9 cellular contexts compared by ENCODE assay signal in genomic region chr18:45755936-45756335, GRCh38. TPM values are rescaled to one million over a fixed set of nuclear protein-coding genes. Genes with fewer than 3 reads are reported as not detected.
A peak's percentile ranks its signal among the peaks of the same experiment; 100 is the strongest.
DNase-seq lines count a peak whose midpoint lies in the region; ATAC-seq and TF ChIP-seq lines count a peak whose summit lies in the region.
"Had no signal": no experiment of that assay in that cellular context is flagged by ENCODE, and none has a peak within 500 bp of the region (broad histone marks: within the 10 kb centered on the region; RNA-seq: fewer than 3 reads in every experiment).

No MANE protein-coding gene starts in this region.

- DNase-seq in G401 (ENCODE audit: low spot score), result peak; percentile 8
- peak; percentile 44 for DNase-seq in fibroblast of the conjunctiva (ENCODE audit: low read depth)
- no peak for DNase-seq in psoas muscle
- DNase-seq in NCI-H524 treated with DMSO at 0.1 percent for 48 hours (lab: John Stamatoyannopoulos, UW), result no peak
- DNase-seq in activated CD4-positive, alpha-beta T cell treated with anti-CD3 and anti-CD28 coated beads, Interleukin-2, amount 50 U/mL, for 4 hours, result no peak
- DNase-seq in inferior parietal cortex (ENCODE audit: extremely low spot score), result no peak

- H3K27ac ChIP-seq in psoas muscle, result no peak overlapping the region

- TF ChIP-seq CTCF in psoas muscle (IDR thresholded peaks at IDR 0.05), result no peak

- H3K36me3 ChIP-seq in psoas muscle (ENCODE audit: insufficient read depth in 1 of 2, low read depth in 1 of 2), result no peaks in the 10 kb centered on the region

- no peaks in the 10 kb centered on the region for H3K9me3 ChIP-seq in psoas muscle

- H3K4me3 ChIP-seq in psoas muscle, result no peak overlapping the region
- H3K4me3 ChIP-seq: GM23338 had no signal

- H3K4me1 ChIP-seq in psoas muscle, result peaks cover 8% of the 10 kb centered on the region

- intact Hi-C loops in psoas muscle (cut with DNase I), result no loop called here

- ATAC-seq in psoas muscle, result peak; percentile 28 to 76 (median 58)
- ATAC-seq in GM19395 (IDR thresholded peaks at IDR 0.05; ENCODE audit: unreplicated experiment), result no peak
- ATAC-seq: GM23338 had no signal

- 5 to 14% (median 11%) methylated on average over 3 of the region's 3 CpGs for WGBS in psoas muscle, 3 donors

- no peaks in the 10 kb centered on the region for H3K27me3 ChIP-seq in psoas muscle (ENCODE audit: insufficient read depth in 3 of 3, low read length in 2 of 3)

- in situ Hi-C loops in G401 (cut with HindIII; ENCODE audit: low sequenced_read_pairs), result no loop called here

TF ChIP-seq in PFSK-1, 5 proteins besides CTCF, POLR2A, EP300 and RAD21:
- TF ChIP-seq POLR2AphosphoS5 (IDR thresholded peaks at IDR 0.05; ENCODE audit: low read depth, low read length) (0 out of 2 replicates have a peak, but pooled peaks have one; percentile 35), TAF1 (IDR thresholded peaks at IDR 0.05; ENCODE audit: borderline replicate concordance, insufficient read depth, low read length) (no peak)
- TF ChIP-seq, protein P1, sequence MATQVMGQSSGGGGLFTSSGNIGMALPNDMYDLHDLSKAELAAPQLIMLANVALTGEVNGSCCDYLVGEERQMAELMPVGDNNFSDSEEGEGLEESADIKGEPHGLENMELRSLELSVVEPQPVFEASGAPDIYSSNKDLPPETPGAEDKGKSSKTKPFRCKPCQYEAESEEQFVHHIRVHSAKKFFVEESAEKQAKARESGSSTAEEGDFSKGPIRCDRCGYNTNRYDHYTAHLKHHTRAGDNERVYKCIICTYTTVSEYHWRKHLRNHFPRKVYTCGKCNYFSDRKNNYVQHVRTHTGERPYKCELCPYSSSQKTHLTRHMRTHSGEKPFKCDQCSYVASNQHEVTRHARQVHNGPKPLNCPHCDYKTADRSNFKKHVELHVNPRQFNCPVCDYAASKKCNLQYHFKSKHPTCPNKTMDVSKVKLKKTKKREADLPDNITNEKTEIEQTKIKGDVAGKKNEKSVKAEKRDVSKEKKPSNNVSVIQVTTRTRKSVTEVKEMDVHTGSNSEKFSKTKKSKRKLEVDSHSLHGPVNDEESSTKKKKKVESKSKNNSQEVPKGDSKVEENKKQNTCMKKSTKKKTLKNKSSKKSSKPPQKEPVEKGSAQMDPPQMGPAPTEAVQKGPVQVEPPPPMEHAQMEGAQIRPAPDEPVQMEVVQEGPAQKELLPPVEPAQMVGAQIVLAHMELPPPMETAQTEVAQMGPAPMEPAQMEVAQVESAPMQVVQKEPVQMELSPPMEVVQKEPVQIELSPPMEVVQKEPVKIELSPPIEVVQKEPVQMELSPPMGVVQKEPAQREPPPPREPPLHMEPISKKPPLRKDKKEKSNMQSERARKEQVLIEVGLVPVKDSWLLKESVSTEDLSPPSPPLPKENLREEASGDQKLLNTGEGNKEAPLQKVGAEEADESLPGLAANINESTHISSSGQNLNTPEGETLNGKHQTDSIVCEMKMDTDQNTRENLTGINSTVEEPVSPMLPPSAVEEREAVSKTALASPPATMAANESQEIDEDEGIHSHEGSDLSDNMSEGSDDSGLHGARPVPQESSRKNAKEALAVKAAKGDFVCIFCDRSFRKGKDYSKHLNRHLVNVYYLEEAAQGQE (IDR thresholded peaks at IDR 0.05; ENCODE audit: insufficient read depth in 1 of 2, low read depth in 2 of 2, low read length in 2 of 2), result peak in 1 of 2 experiments; percentile 79; a peak in 2 of 4 replicates

RNA-seq across cellular contexts. Expression of gene SLC14A1, which starts 32.0 kb away (rescaled TPM):
- not detected in 2 replicates for total RNA-seq in G401 (2014; rRNA removed; shearing (Covaris generic))
- polyA plus RNA-seq in PFSK-1 (2012; ENCODE audit: insufficient read length, low read depth), result not detected
- 10 to 100 TPM in 1 of 4 donors, 1 to 10 TPM in 3; 1.5 to 10.9 (median 6.7) TPM for total RNA-seq in psoas muscle
- 1 to 10 TPM; 1.3 to 8.2 (median 2.6) TPM for polyA plus RNA-seq in psoas muscle

Comparison
In these comparisons a context has a peak if more than half of its experiments do, and no peak if none do; other contexts are left out.
1. DNase-seq: peak in G401 (single experiment) and fibroblast of the conjunctiva (single experiment); none in psoas muscle (0 of 2), NCI-H524 treated with DMSO at 0.1 percent for 48 hours (single experiment), activated CD4-positive, alpha-beta T cell treated with anti-CD3 and anti-CD28 coated beads, Interleukin-2, amount 50 U/mL, for 4 hours (0 of 2) and inferior parietal cortex (single experiment).